ENCODE assay signal across 19 cellular contexts in the genomic region with DNA sequence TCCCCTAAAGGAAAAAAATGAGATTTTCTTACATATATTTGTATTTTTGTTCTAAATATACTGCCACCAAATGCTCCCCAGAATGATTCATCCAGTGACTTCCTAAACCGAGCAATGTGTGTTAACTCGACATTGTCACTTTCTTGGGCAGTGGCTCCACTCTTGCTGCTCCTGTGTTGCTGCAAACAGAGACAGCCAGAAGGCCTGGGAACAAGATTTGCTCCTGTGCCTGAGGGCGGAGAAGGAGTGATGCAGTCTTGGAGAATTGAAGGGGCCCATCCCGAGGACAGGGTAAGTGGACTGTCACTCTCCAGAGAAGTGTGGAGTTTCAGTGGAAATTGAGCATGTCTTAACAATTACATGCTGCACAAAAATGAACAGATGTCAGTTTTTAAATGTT. TPM values are rescaled to one million over a fixed set of nuclear protein-coding genes. Genes with fewer than 3 reads are reported as not detected.
DNase-seq lines count a peak whose midpoint lies in the region; TF ChIP-seq lines count a peak whose summit lies in the region.
"Had no signal": no experiment of that assay in that cellular context is flagged by ENCODE, and none has a peak within 500 bp of the region (broad histone marks: within the 10 kb centered on the region; RNA-seq: fewer than 3 reads in every experiment).

No MANE protein-coding gene starts in this region.

- no peaks in the 10 kb centered on the region for H3K9me3 ChIP-seq in Karpas-422 (ENCODE audit: low read length)
- H3K9me3 ChIP-seq in mesenchymal stem cell (ENCODE audit: control insufficient read depth, low read length): no peaks in the 10 kb centered on the region
- no peaks in the 10 kb centered on the region for H3K9me3 ChIP-seq in smooth muscle cell (replicated peaks; ENCODE audit: low read depth)
- H3K9me3 ChIP-seq: BE2C had no signal

- H2AK5ac ChIP-seq in mesenchymal stem cell (ENCODE audit: low read length, severe bottlenecking): no peak overlapping the region

- H2BK12ac ChIP-seq in mesenchymal stem cell (ENCODE audit: low read length in 2 of 2): no peak overlapping the region

- no peak overlapping the region for H3K4ac ChIP-seq in mesenchymal stem cell (ENCODE audit: low read depth in 1 of 2, low read length in 2 of 2)

- TF ChIP-seq CTCF in smooth muscle cell (IDR thresholded peaks at IDR 0.05; ENCODE audit: borderline replicate concordance, insufficient read depth, poor library complexity, severe bottlenecking): no peak

- no peak overlapping the region for H3K4me3 ChIP-seq in Karpas-422 (ENCODE audit: low read length)
- no peak overlapping the region for H3K4me3 ChIP-seq in mesenchymal stem cell (ENCODE audit: insufficient read depth in 1 of 2, low read depth in 1 of 2, low read length in 2 of 2)
- no peak overlapping the region for H3K4me3 ChIP-seq in smooth muscle cell

- no peak overlapping the region for H3K18ac ChIP-seq in mesenchymal stem cell (ENCODE audit: low read depth in 1 of 2, low read length in 2 of 2)

- no peaks in the 10 kb centered on the region for H4K20me1 ChIP-seq in Karpas-422 (ENCODE audit: insufficient read depth, low read depth, low read length)
- no peaks in the 10 kb centered on the region for H4K20me1 ChIP-seq in smooth muscle cell (ENCODE audit: low read depth)

- no peak overlapping the region for H3K4me2 ChIP-seq in Karpas-422 (ENCODE audit: low read depth, low read length, poor library complexity, severe bottlenecking)
- no peak overlapping the region for H3K4me2 ChIP-seq in mesenchymal stem cell (ENCODE audit: low read length, poor library complexity, severe bottlenecking)
- peak overlapping the region; percentile 14 for H3K4me2 ChIP-seq in smooth muscle cell

- H3K27me3 ChIP-seq in Karpas-422 (ENCODE audit: low read length): no peaks in the 10 kb centered on the region
- H3K27me3 ChIP-seq in mesenchymal stem cell (ENCODE audit: control insufficient read depth in 1 of 2, insufficient read depth in 1 of 2, low read length in 2 of 2): peaks cover 0 to 5% of the 10 kb centered on the region in 2 experiments
- no peaks in the 10 kb centered on the region for H3K27me3 ChIP-seq in smooth muscle cell (ENCODE audit: low read depth)
- H3K27me3 ChIP-seq: BE2C had no signal

- H2BK5ac ChIP-seq in mesenchymal stem cell (ENCODE audit: low read depth, low read length, poor library complexity, severe bottlenecking): no peak overlapping the region

- no peaks in the 10 kb centered on the region for H3K9me2 ChIP-seq in Karpas-422 (replicated peaks; ENCODE audit: insufficient read depth, low read length)

- H3F3A ChIP-seq in smooth muscle cell (ENCODE audit: low read depth): no peaks in the 10 kb centered on the region

- H3K79me1 ChIP-seq in mesenchymal stem cell (replicated peaks; ENCODE audit: low read length, poor library complexity, severe bottlenecking): no peaks in the 10 kb centered on the region

- H2BK120ac ChIP-seq in mesenchymal stem cell (ENCODE audit: low read depth, low read length): no peak overlapping the region

- DNase-seq in Karpas-422 (no peak), mesenchymal stem cell (peak; percentile 20), smooth muscle cell (lab: John Stamatoyannopoulos, UW; ENCODE audit: unreplicated experiment) (no peak), NAMALWA (ENCODE audit: low spot score) (no peak), NCI-H2107 (lab: John Stamatoyannopoulos, UW) (no peak), activated T-cell treated with anti-CD3 and anti-CD28 coated beads for 4 hours (no peak)
- DNase-seq: ACHN; BE2C; C1 segment of cervical spinal cord; CD4-positive, CD25-positive, alpha-beta regulatory T cell; CD8-positive, alpha-beta memory T cell; COR-L47; DMS 273 treated with DMSO at 0.1 percent for 48 hours; DMS53; DND-41; EL; H9; IMR-90 had no signal

- no peak overlapping the region for H3K14ac ChIP-seq in mesenchymal stem cell (ENCODE audit: low read length in 2 of 2)

- H3K27ac ChIP-seq in Karpas-422 (ENCODE audit: low read length) (0 out of 2 replicates have a peak overlapping the region, but pooled peaks have one; percentile 25), mesenchymal stem cell (ENCODE audit: low read length, poor library complexity, severe bottlenecking) (no peak overlapping the region), smooth muscle cell (ENCODE audit: low read depth) (peak overlapping the region; percentile 36)

- no peak overlapping the region for H4K91ac ChIP-seq in mesenchymal stem cell (ENCODE audit: low read length)

- H3K9ac ChIP-seq in Karpas-422 (ENCODE audit: low read length) (no peak overlapping the region), mesenchymal stem cell (ENCODE audit: low read length) (no peak overlapping the region), smooth muscle cell (ENCODE audit: low read depth) (no peak overlapping the region)

- H3K4me1 ChIP-seq in Karpas-422 (ENCODE audit: low read length) (peaks cover 6% of the 10 kb centered on the region; the same call in 1 of the 2 replicates), mesenchymal stem cell (ENCODE audit: control insufficient read depth, insufficient read depth, low read depth, low read length) (no peaks in the 10 kb centered on the region), smooth muscle cell (ENCODE audit: low read depth) (no peaks in the 10 kb centered on the region)
- H3K4me1 ChIP-seq: BE2C had no signal

- no peaks in the 10 kb centered on the region for H3K79me2 ChIP-seq in Karpas-422 (ENCODE audit: low read length)
- no peaks in the 10 kb centered on the region for H3K79me2 ChIP-seq in smooth muscle cell (ENCODE audit: low read depth)

- H2AFZ ChIP-seq in Karpas-422 (ENCODE audit: low read length) (peak overlapping the region; percentile 59), mesenchymal stem cell (ENCODE audit: low read depth, low read length) (no peak overlapping the region), smooth muscle cell (ENCODE audit: low read depth) (peak overlapping the region; percentile 44)

- H2BK15ac ChIP-seq in mesenchymal stem cell (ENCODE audit: low read depth, poor library complexity, severe bottlenecking): peak overlapping the region; percentile 36

- H3K23ac ChIP-seq in mesenchymal stem cell (ENCODE audit: low read length in 2 of 2): no peak overlapping the region

- no peak overlapping the region for H4K8ac ChIP-seq in mesenchymal stem cell (ENCODE audit: low read length)

- WGBS in mesenchymal stem cell: 51% methylated on average over 3 of the region's 4 CpGs
- 23% methylated on average over 4 of the region's 4 CpGs for WGBS in smooth muscle cell (ENCODE audit: low lambda C conversion rate)

- H3K36me3 ChIP-seq in Karpas-422 (ENCODE audit: insufficient read depth, low read length) (peaks cover 28% of the 10 kb centered on the region), mesenchymal stem cell (ENCODE audit: control insufficient read depth in 1 of 2, insufficient read depth in 2 of 2, low read depth in 1 of 2, low read length in 2 of 2) (no peaks in the 10 kb centered on the region), smooth muscle cell (ENCODE audit: low read depth) (no peaks in the 10 kb centered on the region)
- H3K36me3 ChIP-seq: BE2C had no signal

RNA-seq across cellular contexts. Expression of a gene that starts 32.7 kb away (rescaled TPM):
- 4.5 and 8.3 TPM in 2 replicates for total RNA-seq in Karpas-422 (2014; rRNA removed; shearing (Covaris generic); ENCODE audit: low replicate concordance)
- polyA plus RNA-seq in mesenchymal stem cell (2013, experiment 1 of 2): not detected
- polyA plus RNA-seq in mesenchymal stem cell (2013, experiment 2 of 2): not detected
- 0.27 and 0.94 TPM in 2 replicates for total RNA-seq in smooth muscle cell
- not detected in 2 replicates for polyA plus RNA-seq in smooth muscle cell
- total RNA-seq: CD4-positive, CD25-positive, alpha-beta regulatory T cell; CD8-positive, alpha-beta memory T cell; H1; H9; IMR-90 had no signal
- polyA plus RNA-seq: CD4-positive, CD25-positive, alpha-beta regulatory T cell; CD8-positive, alpha-beta memory T cell; H1; IMR-90 had no signal

RNA-seq across cellular contexts. Expression of a gene that starts 38.2 kb away (rescaled TPM):
- total RNA-seq in Karpas-422 (2014; rRNA removed; shearing (Covaris generic); ENCODE audit: low replicate concordance): not detected in 2 replicates
- polyA plus RNA-seq in mesenchymal stem cell (2013, experiment 1 of 2): not detected
- polyA plus RNA-seq in mesenchymal stem cell (2013, experiment 2 of 2): not detected
- 42.9 and 44.8 TPM in 2 replicates for total RNA-seq in smooth muscle cell
- polyA plus RNA-seq in smooth muscle cell: 4.9 and 10.6 TPM in 2 replicates
- total RNA-seq: CD4-positive, CD25-positive, alpha-beta regulatory T cell; CD8-positive, alpha-beta memory T cell; IMR-90 had no signal
- polyA plus RNA-seq: CD4-positive, CD25-positive, alpha-beta regulatory T cell; CD8-positive, alpha-beta memory T cell; IMR-90 had no signal

Comparison
In these comparisons a context has a peak if more than half of its experiments do, and no peak if none do; other contexts are left out.
1. RNA of a gene that starts 38.2 kb away (total RNA-seq): 42.9 to 44.8 TPM in smooth muscle cell; not detected in Karpas-422; every median in the first group is over 10 times any median in the second.